16 cellular contexts compared by ENCODE assay signal in the genomic region with DNA sequence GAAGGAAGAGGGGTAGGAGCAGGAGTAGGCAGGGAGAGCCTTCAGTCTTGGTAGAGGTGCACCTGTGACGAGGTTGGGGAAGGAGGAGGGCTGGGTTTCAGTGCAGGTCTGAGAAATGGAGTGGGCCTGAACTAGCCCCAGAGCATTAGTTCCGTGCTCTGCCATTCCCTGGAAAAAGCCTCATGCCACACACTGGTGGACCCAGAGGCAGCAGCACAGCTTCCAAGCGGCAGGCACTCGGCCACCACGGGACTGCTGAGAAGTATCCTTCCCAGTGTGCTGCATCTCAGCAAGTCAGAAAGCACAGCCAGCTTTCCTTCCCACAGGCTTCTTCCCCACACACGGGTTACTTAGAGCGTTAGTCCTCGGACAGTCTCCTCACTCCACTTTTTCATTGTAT.
"Had no signal": no experiment of that assay in that cellular context is flagged by ENCODE, and none has a peak within 500 bp of the region (broad histone marks: within the 10 kb centered on the region; RNA-seq: fewer than 3 reads in every experiment).

No MANE protein-coding gene starts in this region.

- DNase-seq: effector memory CD4-positive, alpha-beta T cell; heart right ventricle; kidney glomerular epithelial cell; mammary epithelial cell; mucosa of descending colon; naive thymus-derived CD8-positive, alpha-beta T cell; right cardiac atrium; stimulated activated CD4-positive, alpha-beta T cell treated with anti-CD3 and anti-CD28 coated beads, Interleukin-1b, Interleukin-23, amount 100 ng/mL, for 48 hours; stimulated activated CD4-positive, alpha-beta T cell treated with anti-CD3 and anti-CD28 coated beads, Interleukin-4, amount 100 ng/mL, for 24 hours; tibial artery; upper lobe of right lung had no signal

- ATAC-seq: heart right ventricle; left lobe of liver; mucosa of descending colon; naive thymus-derived CD8-positive, alpha-beta T cell; right cardiac atrium; stimulated activated memory B cell treated with anti-CD40 and anti-IgM and Interleukin-4, amounts not matched to agents 10 μg/mL and 1 μg/mL and 100 μg/mL, for 72 hours; upper lobe of right lung had no signal

- H3K4me1 ChIP-seq: heart right ventricle, tibial artery, upper lobe of right lung had no signal

- H3K27ac ChIP-seq: heart right ventricle, tibial artery, upper lobe of right lung had no signal

- H3K4me1 Mint-ChIP-seq: naive thymus-derived CD8-positive, alpha-beta T cell; stimulated activated memory B cell treated with anti-CD40 and anti-IgM and Interleukin-4, amounts not matched to agents 10 μg/mL and 1 μg/mL and 100 μg/mL, for 72 hours had no signal

- H3K27me3 Mint-ChIP-seq: stimulated activated memory B cell treated with anti-CD40 and anti-IgM and Interleukin-4, amounts not matched to agents 10 μg/mL and 1 μg/mL and 100 μg/mL, for 72 hours; stimulated activated naive CD8-positive, alpha-beta T cell treated with anti-CD3 and anti-CD28 coated beads, Interleukin-15, Interleukin-2, amounts not matched to agents 100 ng/mL and 50 ng/mL, for 24 hours had no signal

- FAIRE-seq: frontal cortex, islet of Langerhans had no signal

- H3K9me3 ChIP-seq: heart right ventricle, mucosa of descending colon, tibial artery, upper lobe of right lung had no signal

- H3K9me3 Mint-ChIP-seq: naive thymus-derived CD8-positive, alpha-beta T cell; stimulated activated memory B cell treated with anti-CD40 and anti-IgM and Interleukin-4, amounts not matched to agents 10 μg/mL and 1 μg/mL and 100 μg/mL, for 72 hours; stimulated activated naive CD8-positive, alpha-beta T cell treated with anti-CD3 and anti-CD28 coated beads, Interleukin-15, Interleukin-2, amounts not matched to agents 100 ng/mL and 50 ng/mL, for 24 hours had no signal

- H3K4me3 Mint-ChIP-seq: naive thymus-derived CD8-positive, alpha-beta T cell; stimulated activated memory B cell treated with anti-CD40 and anti-IgM and Interleukin-4, amounts not matched to agents 10 μg/mL and 1 μg/mL and 100 μg/mL, for 72 hours; stimulated activated naive CD8-positive, alpha-beta T cell treated with anti-CD3 and anti-CD28 coated beads, Interleukin-15, Interleukin-2, amounts not matched to agents 100 ng/mL and 50 ng/mL, for 24 hours had no signal

- H3K27ac Mint-ChIP-seq: naive thymus-derived CD8-positive, alpha-beta T cell; stimulated activated memory B cell treated with anti-CD40 and anti-IgM and Interleukin-4, amounts not matched to agents 10 μg/mL and 1 μg/mL and 100 μg/mL, for 72 hours; stimulated activated naive CD8-positive, alpha-beta T cell treated with anti-CD3 and anti-CD28 coated beads, Interleukin-15, Interleukin-2, amounts not matched to agents 100 ng/mL and 50 ng/mL, for 24 hours had no signal

- H3K27me3 ChIP-seq: heart right ventricle, tibial artery, upper lobe of right lung had no signal

- H3K4me3 ChIP-seq: heart right ventricle, mucosa of descending colon, tibial artery, upper lobe of right lung had no signal
